In the genomic region with DNA sequence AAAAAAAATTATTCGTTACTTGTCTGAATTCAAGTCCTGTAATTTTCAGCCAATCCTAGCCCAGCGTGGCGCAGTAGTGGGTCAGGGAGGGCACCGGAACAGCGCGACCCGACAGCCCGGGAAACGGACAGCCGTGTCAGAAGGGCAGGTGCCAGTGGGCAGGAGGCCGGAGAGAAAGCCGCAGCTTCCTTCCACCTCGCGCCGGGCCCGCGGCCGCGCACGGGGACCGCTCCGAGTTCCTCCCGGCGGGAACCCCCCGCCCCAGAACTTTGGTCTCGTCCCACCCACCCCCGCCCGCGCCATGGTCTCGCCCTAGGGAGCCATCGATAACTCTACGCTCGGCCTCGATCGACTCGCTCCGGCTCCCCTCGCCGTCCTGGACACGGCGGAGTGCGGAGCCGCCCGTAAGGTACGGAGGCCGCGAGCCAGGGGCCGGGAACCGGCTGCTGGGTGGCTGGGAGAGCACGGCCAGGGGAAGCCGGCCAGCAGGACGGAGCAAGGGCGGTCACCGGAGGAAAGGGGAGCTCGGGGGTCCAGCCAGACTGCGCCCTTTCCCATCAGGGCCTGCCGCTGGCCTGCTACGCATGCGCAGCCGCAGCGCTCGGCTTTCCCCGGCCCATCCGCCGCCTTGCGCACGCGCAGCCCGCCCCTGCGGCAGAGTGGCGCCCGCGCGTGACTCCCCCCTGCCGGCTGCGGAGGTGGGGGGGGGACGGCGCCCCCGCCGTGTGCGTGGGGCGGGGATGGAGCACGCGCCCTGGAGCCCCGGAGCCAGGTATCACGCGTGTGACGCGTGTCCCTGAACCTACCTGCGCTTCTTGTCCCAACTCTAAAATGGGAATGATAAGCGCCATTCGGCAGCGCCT, we compare ENCODE assay signal across 1 cellular context.
A peak's percentile ranks its signal among the peaks of the same experiment; 100 is the strongest.
TF ChIP-seq lines count a peak whose summit lies in the region.

A gene with protein sequence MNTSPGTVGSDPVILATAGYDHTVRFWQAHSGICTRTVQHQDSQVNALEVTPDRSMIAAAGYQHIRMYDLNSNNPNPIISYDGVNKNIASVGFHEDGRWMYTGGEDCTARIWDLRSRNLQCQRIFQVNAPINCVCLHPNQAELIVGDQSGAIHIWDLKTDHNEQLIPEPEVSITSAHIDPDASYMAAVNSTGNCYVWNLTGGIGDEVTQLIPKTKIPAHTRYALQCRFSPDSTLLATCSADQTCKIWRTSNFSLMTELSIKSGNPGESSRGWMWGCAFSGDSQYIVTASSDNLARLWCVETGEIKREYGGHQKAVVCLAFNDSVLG (plus strand): TSS at position 351 of the 863 bp plus-strand sequence. CDS start 632 bp downstream, outside the sequence.

TF ChIP-seq in HepG2, 621 proteins besides CTCF, POLR2A, EP300 and RAD21 (continued from another document and continues in another):
- TF ChIP-seq ZMAT3 (CRISPR knock-in tag; conservative IDR thresholded peaks at IDR 0.05) = peak; percentile 86; the same call in 1 of the 2 replicates
- no peak for TF ChIP-seq RBM22 (optimal IDR thresholded peaks at IDR 0.05; ENCODE audit: low read length)
- TF ChIP-seq ZNF296 (CRISPR knock-in tag; conservative IDR thresholded peaks at IDR 0.05) = no peak; the same call in 1 of the 2 replicates
- no peak for TF ChIP-seq ZNF570 (CRISPR knock-in tag; IDR thresholded peaks at IDR 0.05; ENCODE audit: borderline replicate concordance)
- TF ChIP-seq, protein P1, sequence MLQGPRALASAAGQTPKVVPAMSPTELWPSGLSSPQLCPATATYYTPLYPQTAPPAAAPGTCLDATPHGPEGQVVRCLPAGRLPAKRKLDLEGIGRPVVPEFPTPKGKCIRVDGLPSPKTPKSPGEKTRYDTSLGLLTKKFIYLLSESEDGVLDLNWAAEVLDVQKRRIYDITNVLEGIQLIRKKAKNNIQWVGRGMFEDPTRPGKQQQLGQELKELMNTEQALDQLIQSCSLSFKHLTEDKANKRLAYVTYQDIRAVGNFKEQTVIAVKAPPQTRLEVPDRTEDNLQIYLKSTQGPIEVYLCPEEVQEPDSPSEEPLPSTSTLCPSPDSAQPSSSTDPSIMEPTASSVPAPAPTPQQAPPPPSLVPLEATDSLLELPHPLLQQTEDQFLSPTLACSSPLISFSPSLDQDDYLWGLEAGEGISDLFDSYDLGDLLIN (CRISPR knock-in tag; IDR thresholded peaks at IDR 0.05; ENCODE audit: borderline replicate concordance) = peak; percentile 21; the same call in 1 of the 2 replicates
- TF ChIP-seq ZNF850 (CRISPR knock-in tag; conservative IDR thresholded peaks at IDR 0.05) = no peak; the same call in 1 of the 2 replicates
- TF ChIP-seq GLI4 (CRISPR knock-in tag; IDR thresholded peaks at IDR 0.05; ENCODE audit: borderline replicate concordance) = no peak
- TF ChIP-seq ELF3 (CRISPR knock-in tag; IDR thresholded peaks at IDR 0.05) = 0 out of 2 replicates have a peak, but pooled peaks have one; percentile 6
- TF ChIP-seq SNAI1 (CRISPR knock-in tag; IDR thresholded peaks at IDR 0.05; ENCODE audit: borderline replicate concordance) = peak; percentile 96
- peak; percentile 22; the same call in 1 of the 2 replicates for TF ChIP-seq ZNF510 (CRISPR knock-in tag; IDR thresholded peaks at IDR 0.05; ENCODE audit: low read depth)
- TF ChIP-seq SAFB2 (CRISPR knock-in tag; IDR thresholded peaks at IDR 0.05; ENCODE audit: borderline replicate concordance, low read depth) = no peak
- peak; percentile 54; the same call in 1 of the 2 replicates for TF ChIP-seq BRCA1 (CRISPR knock-in tag; IDR thresholded peaks at IDR 0.05)
- TF ChIP-seq SMC3 (IDR thresholded peaks at IDR 0.05; ENCODE audit: low read length) = no peak
- no peak for TF ChIP-seq PRMT3 (CRISPR knock-in tag; IDR thresholded peaks at IDR 0.05; ENCODE audit: borderline replicate concordance, low read depth)
- TF ChIP-seq CHCHD3 (CRISPR knock-in tag; IDR thresholded peaks at IDR 0.05) = no peak
- TF ChIP-seq TRIM24 (CRISPR knock-in tag; IDR thresholded peaks at IDR 0.05) = no peak
- peak; percentile 86 for TF ChIP-seq ZNF563 (CRISPR knock-in tag; IDR thresholded peaks at IDR 0.05)
- TF ChIP-seq, protein P2, sequence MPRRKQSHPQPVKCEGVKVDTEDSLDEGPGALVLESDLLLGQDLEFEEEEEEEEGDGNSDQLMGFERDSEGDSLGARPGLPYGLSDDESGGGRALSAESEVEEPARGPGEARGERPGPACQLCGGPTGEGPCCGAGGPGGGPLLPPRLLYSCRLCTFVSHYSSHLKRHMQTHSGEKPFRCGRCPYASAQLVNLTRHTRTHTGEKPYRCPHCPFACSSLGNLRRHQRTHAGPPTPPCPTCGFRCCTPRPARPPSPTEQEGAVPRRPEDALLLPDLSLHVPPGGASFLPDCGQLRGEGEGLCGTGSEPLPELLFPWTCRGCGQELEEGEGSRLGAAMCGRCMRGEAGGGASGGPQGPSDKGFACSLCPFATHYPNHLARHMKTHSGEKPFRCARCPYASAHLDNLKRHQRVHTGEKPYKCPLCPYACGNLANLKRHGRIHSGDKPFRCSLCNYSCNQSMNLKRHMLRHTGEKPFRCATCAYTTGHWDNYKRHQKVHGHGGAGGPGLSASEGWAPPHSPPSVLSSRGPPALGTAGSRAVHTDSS (CRISPR knock-in tag; conservative IDR thresholded peaks at IDR 0.05) = no peak
- TF ChIP-seq ZNF121 (CRISPR knock-in tag; IDR thresholded peaks at IDR 0.05) = peak; percentile 13; the same call in 1 of the 2 replicates
- TF ChIP-seq ETV6 (CRISPR knock-in tag; conservative IDR thresholded peaks at IDR 0.05) = no peak; the same call in 1 of the 2 replicates
- TF ChIP-seq ZNF101 (CRISPR knock-in tag; IDR thresholded peaks at IDR 0.05; ENCODE audit: borderline replicate concordance, low read depth) = no peak
- TF ChIP-seq CBX2 (IDR thresholded peaks at IDR 0.05; ENCODE audit: low read depth, low read length) = no peak
- no peak for TF ChIP-seq CBX2 (CRISPR knock-in tag; IDR thresholded peaks at IDR 0.05; ENCODE audit: low read depth)
- no peak for TF ChIP-seq RORA (CRISPR knock-in tag; IDR thresholded peaks at IDR 0.05)
- no peak; the same call in 1 of the 2 replicates for TF ChIP-seq ZNF83 (CRISPR knock-in tag; IDR thresholded peaks at IDR 0.05; ENCODE audit: borderline replicate concordance)
- TF ChIP-seq ZNF30 (CRISPR knock-in tag; IDR thresholded peaks at IDR 0.05) = peak; percentile 75; the same call in 1 of the 2 replicates
- TF ChIP-seq RARG (CRISPR knock-in tag; IDR thresholded peaks at IDR 0.05; ENCODE audit: low read depth) = no peak
- TF ChIP-seq NR1H2 (CRISPR knock-in tag; IDR thresholded peaks at IDR 0.05; ENCODE audit: borderline replicate concordance, low read depth) = 0 out of 2 replicates have a peak, but pooled peaks have one; percentile 26
- no peak for TF ChIP-seq ZSCAN22 (CRISPR knock-in tag; IDR thresholded peaks at IDR 0.05)
- TF ChIP-seq MEIS1 (CRISPR knock-in tag; IDR thresholded peaks at IDR 0.05; ENCODE audit: borderline replicate concordance) = no peak
- TF ChIP-seq HDAC1 (CRISPR knock-in tag; IDR thresholded peaks at IDR 0.05) = peak; percentile 27
- TF ChIP-seq, protein P3, sequence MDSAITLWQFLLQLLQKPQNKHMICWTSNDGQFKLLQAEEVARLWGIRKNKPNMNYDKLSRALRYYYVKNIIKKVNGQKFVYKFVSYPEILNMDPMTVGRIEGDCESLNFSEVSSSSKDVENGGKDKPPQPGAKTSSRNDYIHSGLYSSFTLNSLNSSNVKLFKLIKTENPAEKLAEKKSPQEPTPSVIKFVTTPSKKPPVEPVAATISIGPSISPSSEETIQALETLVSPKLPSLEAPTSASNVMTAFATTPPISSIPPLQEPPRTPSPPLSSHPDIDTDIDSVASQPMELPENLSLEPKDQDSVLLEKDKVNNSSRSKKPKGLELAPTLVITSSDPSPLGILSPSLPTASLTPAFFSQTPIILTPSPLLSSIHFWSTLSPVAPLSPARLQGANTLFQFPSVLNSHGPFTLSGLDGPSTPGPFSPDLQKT (CRISPR knock-in tag; IDR thresholded peaks at IDR 0.05; ENCODE audit: borderline replicate concordance) = no peak
- TF ChIP-seq, protein P4, sequence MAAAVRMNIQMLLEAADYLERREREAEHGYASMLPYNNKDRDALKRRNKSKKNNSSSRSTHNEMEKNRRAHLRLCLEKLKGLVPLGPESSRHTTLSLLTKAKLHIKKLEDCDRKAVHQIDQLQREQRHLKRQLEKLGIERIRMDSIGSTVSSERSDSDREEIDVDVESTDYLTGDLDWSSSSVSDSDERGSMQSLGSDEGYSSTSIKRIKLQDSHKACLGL (CRISPR knock-in tag; IDR thresholded peaks at IDR 0.05) = no peak; the same call in 1 of the 2 replicates
- TF ChIP-seq BCL6 (CRISPR knock-in tag; IDR thresholded peaks at IDR 0.05) = no peak; the same call in 1 of the 2 replicates
- no peak for TF ChIP-seq ZNF562 (CRISPR knock-in tag; IDR thresholded peaks at IDR 0.05; ENCODE audit: borderline replicate concordance)
- TF ChIP-seq AGO1 (IDR thresholded peaks at IDR 0.05; ENCODE audit: low read depth, low read length, poor library complexity, severe bottlenecking) = peak; percentile 77
- no peak for TF ChIP-seq ZFP62 (CRISPR knock-in tag; IDR thresholded peaks at IDR 0.05)
- TF ChIP-seq ZNF652 (CRISPR knock-in tag; IDR thresholded peaks at IDR 0.05; ENCODE audit: borderline replicate concordance, low read depth) = no peak
- TF ChIP-seq ZNF17 (CRISPR knock-in tag; IDR thresholded peaks at IDR 0.05) = 0 out of 2 replicates have a peak, but pooled peaks have one; percentile 23
- TF ChIP-seq, protein P5, sequence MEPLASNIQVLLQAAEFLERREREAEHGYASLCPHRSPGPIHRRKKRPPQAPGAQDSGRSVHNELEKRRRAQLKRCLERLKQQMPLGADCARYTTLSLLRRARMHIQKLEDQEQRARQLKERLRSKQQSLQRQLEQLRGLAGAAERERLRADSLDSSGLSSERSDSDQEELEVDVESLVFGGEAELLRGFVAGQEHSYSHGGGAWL (CRISPR knock-in tag; IDR thresholded peaks at IDR 0.05) = peak; percentile 61; the same call in 1 of the 2 replicates
- peak; percentile 50 for TF ChIP-seq HDAC2 (CRISPR knock-in tag; IDR thresholded peaks at IDR 0.05)
- no peak for TF ChIP-seq ZNF263 (CRISPR knock-in tag; IDR thresholded peaks at IDR 0.05)
- TF ChIP-seq, protein P6, sequence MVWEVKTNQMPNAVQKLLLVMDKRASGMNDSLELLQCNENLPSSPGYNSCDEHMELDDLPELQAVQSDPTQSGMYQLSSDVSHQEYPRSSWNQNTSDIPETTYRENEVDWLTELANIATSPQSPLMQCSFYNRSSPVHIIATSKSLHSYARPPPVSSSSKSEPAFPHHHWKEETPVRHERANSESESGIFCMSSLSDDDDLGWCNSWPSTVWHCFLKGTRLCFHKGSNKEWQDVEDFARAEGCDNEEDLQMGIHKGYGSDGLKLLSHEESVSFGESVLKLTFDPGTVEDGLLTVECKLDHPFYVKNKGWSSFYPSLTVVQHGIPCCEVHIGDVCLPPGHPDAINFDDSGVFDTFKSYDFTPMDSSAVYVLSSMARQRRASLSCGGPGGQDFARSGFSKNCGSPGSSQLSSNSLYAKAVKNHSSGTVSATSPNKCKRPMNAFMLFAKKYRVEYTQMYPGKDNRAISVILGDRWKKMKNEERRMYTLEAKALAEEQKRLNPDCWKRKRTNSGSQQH (CRISPR knock-in tag; IDR thresholded peaks at IDR 0.05; ENCODE audit: low read depth) = 0 out of 2 replicates have a peak, but pooled peaks have one; percentile 88
- no peak for TF ChIP-seq SRSF4 (IDR thresholded peaks at IDR 0.05; ENCODE audit: low read depth, low read length, poor library complexity, severe bottlenecking)
- TF ChIP-seq REL (CRISPR knock-in tag; conservative IDR thresholded peaks at IDR 0.05) = 0 out of 2 replicates have a peak, but pooled peaks have one; percentile 27
- TF ChIP-seq ZNF350 (CRISPR knock-in tag; IDR thresholded peaks at IDR 0.05; ENCODE audit: borderline replicate concordance, low read depth) = peak; percentile 53
- TF ChIP-seq ZNF709 (CRISPR knock-in tag; IDR thresholded peaks at IDR 0.05) = peak; percentile 74
- TF ChIP-seq ZMYM3 (CRISPR knock-in tag; IDR thresholded peaks at IDR 0.05) = peak; percentile 71; the same call in 1 of the 2 replicates
- peak; percentile 49; the same call in 1 of the 2 replicates for TF ChIP-seq FOXJ3 (CRISPR knock-in tag; IDR thresholded peaks at IDR 0.05; ENCODE audit: borderline replicate concordance)
- TF ChIP-seq MTF2 (CRISPR knock-in tag; IDR thresholded peaks at IDR 0.05; ENCODE audit: borderline replicate concordance) = no peak
- TF ChIP-seq RFXAP (CRISPR knock-in tag; IDR thresholded peaks at IDR 0.05; ENCODE audit: borderline replicate concordance) = no peak; the same call in 1 of the 2 replicates
- peak; percentile 22; the same call in 1 of the 2 replicates for TF ChIP-seq CREM (IDR thresholded peaks at IDR 0.05)
- TF ChIP-seq CREM (CRISPR knock-in tag; IDR thresholded peaks at IDR 0.05) = no peak
- TF ChIP-seq ZNF672 (CRISPR knock-in tag; IDR thresholded peaks at IDR 0.05) = no peak
- TF ChIP-seq, protein P7, sequence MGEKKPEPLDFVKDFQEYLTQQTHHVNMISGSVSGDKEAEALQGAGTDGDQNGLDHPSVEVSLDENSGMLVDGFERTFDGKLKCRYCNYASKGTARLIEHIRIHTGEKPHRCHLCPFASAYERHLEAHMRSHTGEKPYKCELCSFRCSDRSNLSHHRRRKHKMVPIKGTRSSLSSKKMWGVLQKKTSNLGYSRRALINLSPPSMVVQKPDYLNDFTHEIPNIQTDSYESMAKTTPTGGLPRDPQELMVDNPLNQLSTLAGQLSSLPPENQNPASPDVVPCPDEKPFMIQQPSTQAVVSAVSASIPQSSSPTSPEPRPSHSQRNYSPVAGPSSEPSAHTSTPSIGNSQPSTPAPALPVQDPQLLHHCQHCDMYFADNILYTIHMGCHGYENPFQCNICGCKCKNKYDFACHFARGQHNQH (CRISPR knock-in tag; IDR thresholded peaks at IDR 0.05) = peak; percentile 53; the same call in 1 of the 2 replicates
- peak; percentile 32; the same call in 1 of the 2 replicates for TF ChIP-seq ZNF547 (CRISPR knock-in tag; IDR thresholded peaks at IDR 0.05)
- TF ChIP-seq ZNF33B (CRISPR knock-in tag; IDR thresholded peaks at IDR 0.05) = no peak; the same call in 1 of the 2 replicates
- peak; percentile 25; the same call in 1 of the 2 replicates for TF ChIP-seq KLF15 (CRISPR knock-in tag; IDR thresholded peaks at IDR 0.05; ENCODE audit: borderline replicate concordance)
- TF ChIP-seq, protein P8, sequence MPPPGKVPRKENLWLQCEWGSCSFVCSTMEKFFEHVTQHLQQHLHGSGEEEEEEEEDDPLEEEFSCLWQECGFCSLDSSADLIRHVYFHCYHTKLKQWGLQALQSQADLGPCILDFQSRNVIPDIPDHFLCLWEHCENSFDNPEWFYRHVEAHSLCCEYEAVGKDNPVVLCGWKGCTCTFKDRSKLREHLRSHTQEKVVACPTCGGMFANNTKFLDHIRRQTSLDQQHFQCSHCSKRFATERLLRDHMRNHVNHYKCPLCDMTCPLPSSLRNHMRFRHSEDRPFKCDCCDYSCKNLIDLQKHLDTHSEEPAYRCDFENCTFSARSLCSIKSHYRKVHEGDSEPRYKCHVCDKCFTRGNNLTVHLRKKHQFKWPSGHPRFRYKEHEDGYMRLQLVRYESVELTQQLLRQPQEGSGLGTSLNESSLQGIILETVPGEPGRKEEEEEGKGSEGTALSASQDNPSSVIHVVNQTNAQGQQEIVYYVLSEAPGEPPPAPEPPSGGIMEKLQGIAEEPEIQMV (CRISPR knock-in tag; IDR thresholded peaks at IDR 0.05; ENCODE audit: low read depth) = no peak; the same call in 1 of the 2 replicates
- TF ChIP-seq SSRP1 (CRISPR knock-in tag; IDR thresholded peaks at IDR 0.05) = no peak
- peak; percentile 67; the same call in 1 of the 2 replicates for TF ChIP-seq ZNF44 (CRISPR knock-in tag; IDR thresholded peaks at IDR 0.05)
